Comparison of ENCODE assay signal across 33 cellular contexts in genomic region chr6:43843669-43844171, GRCh38.
"Had no signal": no experiment of that assay in that cellular context is flagged by ENCODE, and none has a peak within 500 bp of the region (broad histone marks: within the 10 kb centered on the region; RNA-seq: fewer than 3 reads in every experiment).

No MANE protein-coding gene starts in this region.

- DNase-seq: activated CD4-positive, alpha-beta memory T cell treated with anti-CD3 and anti-CD28 coated beads for 36 hours; activated CD4-positive, alpha-beta T cell treated with anti-CD3 and anti-CD28 coated beads for 36 hours; activated CD4-positive, alpha-beta T cell treated with anti-CD3 and anti-CD28 coated beads, Interleukin-2, amount 10 ng/mL, durations not matched to agents 24 days and 14 days; activated CD4-positive, CD25-positive, alpha-beta regulatory T cell; activated CD4-positive, CD25-positive, alpha-beta regulatory T cell treated with anti-CD3 and anti-CD28 coated beads, Interleukin-2, amount 50 U/mL, for 72 hours; activated CD8-positive, alpha-beta memory T cell treated with anti-CD3 and anti-CD28 coated beads, Interleukin-2, amount 10 ng/mL, durations not matched to agents 7 days and 5 days; activated CD8-positive, alpha-beta memory T cell treated with anti-CD3 and anti-CD28 coated beads, Interleukin-2, amount 50 U/mL, for 4 hours; activated CD8-positive, alpha-beta T cell treated with anti-CD3 and anti-CD28 coated beads, Interleukin-2, amount 10 ng/mL, durations not matched to agents 7 days and 5 days; activated effector memory CD4-positive, alpha-beta T cell treated with anti-CD3 and anti-CD28 coated beads, Interleukin-2, amount 50 U/mL, for 16 hours; activated naive CD4-positive, alpha-beta T cell treated with anti-CD3 and anti-CD28 coated beads for 36 hours; activated naive CD8-positive, alpha-beta T cell treated with anti-CD3 and anti-CD28 coated beads for 36 hours; activated naive CD8-positive, alpha-beta T cell treated with anti-CD3 and anti-CD28 coated beads, Interleukin-2, amount 50 U/mL, for 24 hours; activated T-cell treated with anti-CD3 and anti-CD28 coated beads, Interleukin-2, amount 50 U/mL, for 1 hour; activated T-cell treated with anti-CD3 and anti-CD28 coated beads, Interleukin-2, amount 50 U/mL, for 48 hours; adrenal gland; amygdala; aorta; body of pancreas; caudate nucleus; effector CD8-positive, alpha-beta T cell; foreskin fibroblast; head of caudate nucleus; T-helper 1 cell; T-helper 2 cell had no signal

- H3K4me3 Mint-ChIP-seq: activated CD4-positive, alpha-beta memory T cell treated with anti-CD3 and anti-CD28 coated beads for 36 hours; activated CD4-positive, alpha-beta T cell treated with anti-CD3 and anti-CD28 coated beads for 36 hours; activated CD4-positive, alpha-beta T cell treated with anti-CD3 and anti-CD28 coated beads, Interleukin-2, amount 10 ng/mL, durations not matched to agents 24 days and 14 days; activated CD8-positive, alpha-beta memory T cell treated with anti-CD3 and anti-CD28 coated beads, Interleukin-2, amount 10 ng/mL, durations not matched to agents 7 days and 5 days; activated CD8-positive, alpha-beta T cell treated with anti-CD3 and anti-CD28 coated beads, Interleukin-2, amount 10 ng/mL, durations not matched to agents 7 days and 5 days; activated naive CD4-positive, alpha-beta T cell treated with anti-CD3 and anti-CD28 coated beads for 36 hours; activated naive CD4-positive, alpha-beta T cell treated with anti-CD3 and anti-CD28 coated beads, Interleukin-2, amount 50 U/mL, for 24 hours; activated naive CD8-positive, alpha-beta T cell treated with anti-CD3 and anti-CD28 coated beads for 36 hours; activated naive CD8-positive, alpha-beta T cell treated with anti-CD3 and anti-CD28 coated beads, Interleukin-2, amount 50 U/mL, for 24 hours; activated T-helper 1 cell treated with anti-CD3 and anti-CD28 coated beads, Interleukin-12 subunit alpha, Interleukin-12 subunit beta, Interleukin-2, Interleukin-4 antibody, amounts not matched to agents 30 ng/mL and 10 ng/mL and 1 ng/mL, durations not matched to agents 14 hours and 24 hours and 36 hours had no signal

- H3K9me3 ChIP-seq: adrenal gland, body of pancreas had no signal

- H3K36me3 Mint-ChIP-seq: activated CD4-positive, alpha-beta memory T cell treated with anti-CD3 and anti-CD28 coated beads for 36 hours; activated CD8-positive, alpha-beta memory T cell treated with anti-CD3 and anti-CD28 coated beads, Interleukin-2, amount 10 ng/mL, durations not matched to agents 7 days and 5 days; activated naive CD4-positive, alpha-beta T cell treated with anti-CD3 and anti-CD28 coated beads, Interleukin-2, amount 50 U/mL, for 24 hours; activated naive CD8-positive, alpha-beta T cell treated with anti-CD3 and anti-CD28 coated beads for 36 hours had no signal

- H3K4me3 ChIP-seq: adrenal gland, body of pancreas had no signal

- ATAC-seq: activated CD4-positive, alpha-beta T cell treated with anti-CD3 and anti-CD28 coated beads for 36 hours; activated CD8-positive, alpha-beta memory T cell treated with anti-CD3 and anti-CD28 coated beads, Interleukin-2, amount 10 ng/mL, durations not matched to agents 7 days and 5 days; activated CD8-positive, alpha-beta T cell treated with anti-CD3 and anti-CD28 coated beads, Interleukin-2, amount 10 ng/mL, durations not matched to agents 7 days and 5 days; activated naive CD8-positive, alpha-beta T cell treated with anti-CD3 and anti-CD28 coated beads, Interleukin-2, amount 50 U/mL, for 24 hours; body of pancreas; esophagus mucosa had no signal

- H3K27me3 ChIP-seq: adrenal gland, body of pancreas had no signal

- H3K4me1 Mint-ChIP-seq: activated CD4-positive, alpha-beta T cell treated with anti-CD3 and anti-CD28 coated beads for 36 hours; activated CD4-positive, alpha-beta T cell treated with anti-CD3 and anti-CD28 coated beads, Interleukin-2, amount 10 ng/mL, durations not matched to agents 24 days and 14 days; activated CD8-positive, alpha-beta memory T cell treated with anti-CD3 and anti-CD28 coated beads, Interleukin-2, amount 10 ng/mL, durations not matched to agents 7 days and 5 days; activated naive CD4-positive, alpha-beta T cell treated with anti-CD3 and anti-CD28 coated beads, Interleukin-2, amount 50 U/mL, for 24 hours; activated naive CD8-positive, alpha-beta T cell treated with anti-CD3 and anti-CD28 coated beads for 36 hours; activated naive CD8-positive, alpha-beta T cell treated with anti-CD3 and anti-CD28 coated beads, Interleukin-2, amount 50 U/mL, for 24 hours had no signal

- H3K36me3 ChIP-seq: adrenal gland had no signal

- H3K27ac ChIP-seq: adrenal gland, body of pancreas, epithelial cell of prostate had no signal

- H3K27ac Mint-ChIP-seq: activated CD4-positive, alpha-beta memory T cell treated with anti-CD3 and anti-CD28 coated beads for 36 hours; activated CD4-positive, alpha-beta T cell treated with anti-CD3 and anti-CD28 coated beads for 36 hours; activated CD4-positive, alpha-beta T cell treated with anti-CD3 and anti-CD28 coated beads, Interleukin-2, amount 10 ng/mL, durations not matched to agents 24 days and 14 days; activated CD8-positive, alpha-beta memory T cell treated with anti-CD3 and anti-CD28 coated beads, Interleukin-2, amount 10 ng/mL, durations not matched to agents 7 days and 5 days; activated CD8-positive, alpha-beta T cell treated with anti-CD3 and anti-CD28 coated beads, Interleukin-2, amount 10 ng/mL, durations not matched to agents 7 days and 5 days; activated naive CD4-positive, alpha-beta T cell treated with anti-CD3 and anti-CD28 coated beads for 36 hours; activated naive CD4-positive, alpha-beta T cell treated with anti-CD3 and anti-CD28 coated beads, Interleukin-2, amount 50 U/mL, for 24 hours; activated naive CD8-positive, alpha-beta T cell treated with anti-CD3 and anti-CD28 coated beads for 36 hours; activated naive CD8-positive, alpha-beta T cell treated with anti-CD3 and anti-CD28 coated beads, Interleukin-2, amount 50 U/mL, for 24 hours; activated T-helper 1 cell treated with anti-CD3 and anti-CD28 coated beads, Interleukin-12 subunit alpha, Interleukin-12 subunit beta, Interleukin-2, Interleukin-4 antibody, amounts not matched to agents 30 ng/mL and 10 ng/mL and 1 ng/mL, durations not matched to agents 14 hours and 24 hours and 36 hours; activated T-helper 2 cell treated with anti-CD3 and anti-CD28 coated beads, Interferon-gamma antibody, Interleukin-2, Interleukin-4, amounts not matched to agents 10 μg/mL and 5 μg/mL and 100 μg/mL, durations not matched to agents 14 hours and 24 hours and 36 hours had no signal

- H3K27me3 Mint-ChIP-seq: activated naive CD4-positive, alpha-beta T cell treated with anti-CD3 and anti-CD28 coated beads, Interleukin-2, amount 50 U/mL, for 24 hours; activated naive CD8-positive, alpha-beta T cell treated with anti-CD3 and anti-CD28 coated beads for 36 hours; activated naive CD8-positive, alpha-beta T cell treated with anti-CD3 and anti-CD28 coated beads, Interleukin-2, amount 50 U/mL, for 24 hours had no signal

- FAIRE-seq: colon, endometrium, endothelial cell of umbilical vein, frontal cortex had no signal

- H3K9me3 Mint-ChIP-seq: activated CD4-positive, alpha-beta memory T cell treated with anti-CD3 and anti-CD28 coated beads for 36 hours; activated CD4-positive, alpha-beta T cell treated with anti-CD3 and anti-CD28 coated beads, Interleukin-2, amount 10 ng/mL, durations not matched to agents 24 days and 14 days; activated naive CD4-positive, alpha-beta T cell treated with anti-CD3 and anti-CD28 coated beads for 36 hours; activated naive CD4-positive, alpha-beta T cell treated with anti-CD3 and anti-CD28 coated beads, Interleukin-2, amount 50 U/mL, for 24 hours; activated naive CD8-positive, alpha-beta T cell treated with anti-CD3 and anti-CD28 coated beads for 36 hours; activated naive CD8-positive, alpha-beta T cell treated with anti-CD3 and anti-CD28 coated beads, Interleukin-2, amount 50 U/mL, for 24 hours; activated T-helper 1 cell treated with anti-CD3 and anti-CD28 coated beads, Interleukin-12 subunit alpha, Interleukin-12 subunit beta, Interleukin-2, Interleukin-4 antibody, amounts not matched to agents 30 ng/mL and 10 ng/mL and 1 ng/mL, durations not matched to agents 14 hours and 24 hours and 36 hours; activated T-helper 2 cell treated with anti-CD3 and anti-CD28 coated beads, Interferon-gamma antibody, Interleukin-2, Interleukin-4, amounts not matched to agents 10 μg/mL and 5 μg/mL and 100 μg/mL, durations not matched to agents 14 hours and 24 hours and 36 hours had no signal
